Comparison of ENCODE assay signal across 12 cellular contexts in genomic region chr6:137728386-137729349, GRCh38.
DNase-seq lines count a peak whose midpoint lies in the region; ATAC-seq, FAIRE-seq and TF ChIP-seq lines count a peak whose summit lies in the region.
"Had no signal": no experiment of that assay in that cellular context is flagged by ENCODE, and none has a peak within 500 bp of the region (broad histone marks: within the 10 kb centered on the region; RNA-seq: fewer than 3 reads in every experiment).

No MANE protein-coding gene starts in this region.

- no peak for TF ChIP-seq POLR2A in A549 (IDR thresholded peaks at IDR 0.05; ENCODE audit: low read length)

- TF ChIP-seq RAD21 in A549 (conservative IDR thresholded peaks at IDR 0.05 in 1 of 2, IDR thresholded peaks at IDR 0.05 in 1 of 2) (no peak), Ishikawa (IDR thresholded peaks at IDR 0.05; ENCODE audit: low read depth) (no peak), liver (IDR thresholded peaks at IDR 0.05) (no peak)

- H3K4me3 ChIP-seq in A549 (no peak overlapping the region), liver (ENCODE audit: low read depth in 1 of 3, low read length in 3 of 3) (no peak overlapping the region)
- H3K4me3 ChIP-seq: BLaER1 treated with 17β-estradiol and CSF1 and Interleukin-3, amounts not matched to agents 10 nM and 100 nM had no signal

- no peak for TF ChIP-seq EP300 in A549 (IDR thresholded peaks at IDR 0.05)
- TF ChIP-seq EP300 in Ishikawa (IDR thresholded peaks at IDR 0.05; ENCODE audit: borderline replicate concordance), result no peak

- CTCF ChIA-PET in A549 (lab: Yijun Ruan, JAX), result interaction anchor here (1.0 to 2.3 kb wide), 3 partner anchors 24 to 139 kb away, joined by 3 to 13 read pairs (median 4); partner anchors contain the start of gene TNFAIP3

- H3K4me1 ChIP-seq in A549 (peaks cover 42% of the 10 kb centered on the region), liver (ENCODE audit: control insufficient read depth in 4 of 4, insufficient read depth in 4 of 4, low read length in 3 of 4) (peaks cover 0 to 4% (median 2%) of the 10 kb centered on the region in 4 donors)

- TF ChIP-seq CTCF in A549 (IDR thresholded peaks at IDR 0.05) (no peak), liver (IDR thresholded peaks at IDR 0.05; ENCODE audit: low read depth, low read length, missing input control) (no peak)

- no peak for FAIRE-seq in A549 (lab: Jason Lieb, UNC)
- FAIRE-seq in frontal cortex (lab: Jason Lieb, UNC), result no peak

- POLR2A ChIA-PET in A549 (lab: Yijun Ruan, JAX), result interaction anchor here (1.2 kb wide), 1 partner anchor 138 kb away, joined by 3 read pairs; the partner anchor contains the start of gene TNFAIP3

- H3K27me3 ChIP-seq in liver (ENCODE audit: control insufficient read depth in 4 of 4, insufficient read depth in 4 of 4, low read length in 3 of 4), result no peaks in the 10 kb centered on the region
- H3K27me3 ChIP-seq: BLaER1 treated with 17β-estradiol and CSF1 and Interleukin-3, amounts not matched to agents 10 nM and 100 nM had no signal

- DNase-seq in A549 (ENCODE audit: low read depth in 1 of 2, low spot score in 1 of 2), result peak in 1 of 2 experiments; percentile 25
- peak; percentile 34 for DNase-seq in dermis blood vessel endothelial cell
- DNase-seq in mesenteric fat pad (ENCODE audit: low spot score), result no peak
- no peak for DNase-seq in activated CD8-positive, alpha-beta memory T cell treated with anti-CD3 and anti-CD28 coated beads, Interleukin-2, amount 50 U/mL, for 48 hours
- no peak for DNase-seq in activated CD4-positive, alpha-beta T cell treated with anti-CD3 and anti-CD28 coated beads, Interleukin-2, amount 50 U/mL, for 1 hour
- no peak for DNase-seq in frontal cortex (ENCODE audit: low spot score in 2 of 2)
- DNase-seq: activated naive CD4-positive, alpha-beta T cell treated with Interleukin-2 at 50 U/mL for 16 hours; NCI-H2081 treated with DMSO at 0.1 percent for 48 hours; T-helper 9 cell had no signal

- H3K4me2 ChIP-seq in A549, result peak overlapping the region; percentile 48

- ATAC-seq in A549, result peak; percentile 74 to 75

- 15% methylated on average over 6 of the region's 6 CpGs for WGBS in A549 (ENCODE audit: missing lambda C conversion rate)
- WGBS in liver, result 63% methylated on average over 6 of the region's 6 CpGs

- H3K9me3 ChIP-seq in A549 (no peaks in the 10 kb centered on the region), liver (ENCODE audit: control insufficient read depth in 4 of 4, low read length in 3 of 4) (no peaks in the 10 kb centered on the region)
- H3K9me3 ChIP-seq: BLaER1 treated with 17β-estradiol and CSF1 and Interleukin-3, amounts not matched to agents 10 nM and 100 nM had no signal

- H3K27ac ChIP-seq in A549, result peak overlapping the region; percentile 55 to 84
- no peak overlapping the region for H3K27ac ChIP-seq in liver (ENCODE audit: low read depth in 1 of 2, low read length in 2 of 2)
- H3K27ac ChIP-seq: BLaER1 treated with 17β-estradiol and CSF1 and Interleukin-3, amounts not matched to agents 10 nM and 100 nM had no signal

- no peaks in the 10 kb centered on the region for H3K36me3 ChIP-seq in liver (ENCODE audit: control insufficient read depth in 4 of 4, insufficient read depth in 3 of 4, low read depth in 1 of 4, low read length in 3 of 4)
- H3K36me3 ChIP-seq: BLaER1 treated with 17β-estradiol and CSF1 and Interleukin-3, amounts not matched to agents 10 nM and 100 nM had no signal

- no peak overlapping the region for H3K9ac ChIP-seq in liver (ENCODE audit: low read depth in 1 of 2, low read length in 2 of 2)
- H3K9ac ChIP-seq: BLaER1 treated with 17β-estradiol and CSF1 and Interleukin-3, amounts not matched to agents 10 nM and 100 nM had no signal

TF ChIP-seq in A549, 52 proteins besides CTCF, POLR2A, EP300 and RAD21:
- TF ChIP-seq ZC3H11A (IDR thresholded peaks at IDR 0.05) (no peak), FOSL2 (IDR thresholded peaks at IDR 0.05) (no peak), FOSL2 (CRISPR knock-in tag; IDR thresholded peaks at IDR 0.05) (0 out of 2 replicates have a peak, but pooled peaks have one; percentile 5)

TF ChIP-seq in Ishikawa, 13 proteins besides CTCF, POLR2A, EP300 and RAD21:
- no peak for TF ChIP-seq MAX (IDR thresholded peaks at IDR 0.05)
- TF ChIP-seq TCF12 (IDR thresholded peaks at IDR 0.05; ENCODE audit: low read depth), result no peak
- TF ChIP-seq ZBTB7A (IDR thresholded peaks at IDR 0.05; ENCODE audit: low read depth), result no peak
- TF ChIP-seq YY1 (IDR thresholded peaks at IDR 0.05; ENCODE audit: low read depth), result no peak
- TF ChIP-seq USF1 (IDR thresholded peaks at IDR 0.05), result no peak
- peak; percentile 75 for TF ChIP-seq TEAD4 (IDR thresholded peaks at IDR 0.05)
- peak; percentile 25; the same call in 1 of the 2 replicates for TF ChIP-seq NFIC (IDR thresholded peaks at IDR 0.05)
- TF ChIP-seq FOXM1 (IDR thresholded peaks at IDR 0.05; ENCODE audit: borderline replicate concordance, low read depth), result no peak
- peak; percentile 20; the same call in 1 of the 2 replicates for TF ChIP-seq CEBPB (IDR thresholded peaks at IDR 0.05)
TF ChIP-seq in Ishikawa: peak in this region for 3.

TF ChIP-seq in liver, 16 proteins besides CTCF, POLR2A, EP300 and RAD21:
- no peak for TF ChIP-seq NR2F2 (IDR thresholded peaks at IDR 0.05)
- TF ChIP-seq SP1 (IDR thresholded peaks at IDR 0.05), result peak; percentile 34
- peak in 1 of 2 donors; percentile 34 for TF ChIP-seq HNF4A (conservative IDR thresholded peaks at IDR 0.05)
- peak in 1 of 2 donors; percentile 32 for TF ChIP-seq RXRA (IDR thresholded peaks at IDR 0.05)
TF ChIP-seq in liver: peak in this region for 3.

Comparison
In these comparisons a context has a peak if more than half of its experiments do, and no peak if none do; other contexts are left out.
1. H3K27ac ChIP-seq: peak in A549 (2 of 2); none in liver (0 of 2).